13 cellular contexts compared by ENCODE assay signal in genomic region chr4:30938956-30939528, GRCh38.
"Had no signal": no experiment of that assay in that cellular context is flagged by ENCODE, and none has a peak within 500 bp of the region (broad histone marks: within the 10 kb centered on the region; RNA-seq: fewer than 3 reads in every experiment).

No MANE protein-coding gene starts in this region.

- DNase-seq: activated CD4-positive, alpha-beta T cell treated with anti-CD3 and anti-CD28 coated beads, Interleukin-2, amount 50 U/mL, for 48 hours; activated naive CD4-positive, alpha-beta T cell treated with anti-CD3 and anti-CD28 coated beads, Interleukin-2, amount 10 ng/mL, durations not matched to agents 7 days and 5 days; activated T-cell treated with anti-CD3 and anti-CD28 coated beads, Interleukin-2, amount 50 U/mL, for 1 hour; foreskin fibroblast; head of caudate nucleus; left cardiac atrium; naive thymus-derived CD8-positive, alpha-beta T cell; stimulated activated CD4-positive, alpha-beta T cell treated with anti-CD3 and anti-CD28 coated beads, Interleukin-4, amount 100 ng/mL, for 24 hours; stimulated activated naive CD4-positive, alpha-beta T cell; transverse colon; WERI-Rb-1 had no signal

- H3K36me3 ChIP-seq: transverse colon, WERI-Rb-1 had no signal

- H2AFZ ChIP-seq: parathyroid adenoma had no signal

- H3K27ac ChIP-seq: parathyroid adenoma, WERI-Rb-1 had no signal

- ATAC-seq: left cardiac atrium; naive thymus-derived CD8-positive, alpha-beta T cell had no signal

- H3K27me3 ChIP-seq: transverse colon had no signal

- H3K4me3 ChIP-seq: skin epidermis, transverse colon had no signal

- H3K9ac ChIP-seq: parathyroid adenoma had no signal

- H3K9me3 ChIP-seq: transverse colon had no signal

- H3K4me1 ChIP-seq: parathyroid adenoma had no signal

- H3K79me2 ChIP-seq: parathyroid adenoma had no signal
